3 cellular contexts compared by ENCODE assay signal in the genomic region with DNA sequence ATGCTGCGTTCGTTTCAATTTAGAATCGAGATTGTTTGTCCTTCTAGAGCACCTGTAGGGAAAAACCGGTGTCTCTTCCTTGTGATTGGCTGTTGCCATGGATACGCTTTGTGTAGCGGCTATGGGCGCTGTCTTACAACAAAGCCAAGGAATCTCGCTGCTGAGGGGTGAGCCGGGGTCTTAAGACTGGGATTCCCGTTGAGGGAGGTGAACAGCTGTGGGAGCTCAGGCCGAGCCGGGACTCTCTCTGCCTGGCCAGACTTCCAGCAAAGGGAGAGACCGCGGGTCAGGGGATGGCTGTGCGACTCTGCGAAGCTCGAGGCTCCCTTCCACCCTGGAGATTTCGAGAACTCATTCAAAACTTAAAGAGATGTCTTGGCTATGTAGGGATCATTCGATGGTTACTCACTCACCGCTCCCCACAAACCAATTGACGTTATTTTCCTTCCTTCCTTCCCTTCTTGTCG.
TF ChIP-seq lines count a peak whose summit lies in the region.

TSS of gene LRRIQ1 (plus strand) at position 111 of the 467 bp plus-strand sequence. CDS start 1,826 bp downstream, outside the sequence.
TSS of gene TSPAN19 (minus strand) at position 37 of the 467 bp plus-strand sequence. CDS start 6,331 bp downstream, outside the sequence.

TF ChIP-seq in HCT116, 20 proteins besides CTCF, POLR2A, EP300 and RAD21:
- TF ChIP-seq EZH2phosphoT487 (IDR thresholded peaks at IDR 0.05; ENCODE audit: borderline replicate concordance) (no peak), ATF3 (IDR thresholded peaks at IDR 0.05) (no peak), SP1 (IDR thresholded peaks at IDR 0.05; ENCODE audit: low read depth) (peak; percentile 51; the same call in 1 of the 2 replicates), CBX3 (IDR thresholded peaks at IDR 0.05; ENCODE audit: low read depth) (no peak), FOSL1 (IDR thresholded peaks at IDR 0.05; ENCODE audit: low read depth) (no peak), TCF7L2 (IDR thresholded peaks at IDR 0.05; ENCODE audit: borderline replicate concordance, extremely low read depth, insufficient read depth, insufficient read length) (no peak), EZH2 (IDR thresholded peaks at IDR 0.05) (no peak)
- TF ChIP-seq, protein P1, sequence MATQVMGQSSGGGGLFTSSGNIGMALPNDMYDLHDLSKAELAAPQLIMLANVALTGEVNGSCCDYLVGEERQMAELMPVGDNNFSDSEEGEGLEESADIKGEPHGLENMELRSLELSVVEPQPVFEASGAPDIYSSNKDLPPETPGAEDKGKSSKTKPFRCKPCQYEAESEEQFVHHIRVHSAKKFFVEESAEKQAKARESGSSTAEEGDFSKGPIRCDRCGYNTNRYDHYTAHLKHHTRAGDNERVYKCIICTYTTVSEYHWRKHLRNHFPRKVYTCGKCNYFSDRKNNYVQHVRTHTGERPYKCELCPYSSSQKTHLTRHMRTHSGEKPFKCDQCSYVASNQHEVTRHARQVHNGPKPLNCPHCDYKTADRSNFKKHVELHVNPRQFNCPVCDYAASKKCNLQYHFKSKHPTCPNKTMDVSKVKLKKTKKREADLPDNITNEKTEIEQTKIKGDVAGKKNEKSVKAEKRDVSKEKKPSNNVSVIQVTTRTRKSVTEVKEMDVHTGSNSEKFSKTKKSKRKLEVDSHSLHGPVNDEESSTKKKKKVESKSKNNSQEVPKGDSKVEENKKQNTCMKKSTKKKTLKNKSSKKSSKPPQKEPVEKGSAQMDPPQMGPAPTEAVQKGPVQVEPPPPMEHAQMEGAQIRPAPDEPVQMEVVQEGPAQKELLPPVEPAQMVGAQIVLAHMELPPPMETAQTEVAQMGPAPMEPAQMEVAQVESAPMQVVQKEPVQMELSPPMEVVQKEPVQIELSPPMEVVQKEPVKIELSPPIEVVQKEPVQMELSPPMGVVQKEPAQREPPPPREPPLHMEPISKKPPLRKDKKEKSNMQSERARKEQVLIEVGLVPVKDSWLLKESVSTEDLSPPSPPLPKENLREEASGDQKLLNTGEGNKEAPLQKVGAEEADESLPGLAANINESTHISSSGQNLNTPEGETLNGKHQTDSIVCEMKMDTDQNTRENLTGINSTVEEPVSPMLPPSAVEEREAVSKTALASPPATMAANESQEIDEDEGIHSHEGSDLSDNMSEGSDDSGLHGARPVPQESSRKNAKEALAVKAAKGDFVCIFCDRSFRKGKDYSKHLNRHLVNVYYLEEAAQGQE (IDR thresholded peaks at IDR 0.05; ENCODE audit: low read depth): no peak
TF ChIP-seq in HCT116: peak in this region for 1.

TF ChIP-seq in SK-N-SH, 30 proteins besides CTCF, POLR2A, EP300 and RAD21 (continues in another document):
- TF ChIP-seq JUND (IDR thresholded peaks at IDR 0.05) (no peak), MAX (IDR thresholded peaks at IDR 0.05; ENCODE audit: low read depth) (peak; percentile 58; the same call in 1 of the 2 replicates), GATA2 (CRISPR knock-in tag; IDR thresholded peaks at IDR 0.05) (no peak), MXI1 (IDR thresholded peaks at IDR 0.05; ENCODE audit: low read depth, low read length) (peak; percentile 81; the same call in 1 of the 2 replicates), GABPA (IDR thresholded peaks at IDR 0.05; ENCODE audit: low read depth) (no peak), MEF2A (IDR thresholded peaks at IDR 0.05; ENCODE audit: borderline replicate concordance, low read depth) (no peak), RFX5 (IDR thresholded peaks at IDR 0.05; ENCODE audit: low read length) (peak; percentile 60; the same call in 1 of the 2 replicates), ZBTB33 (IDR thresholded peaks at IDR 0.05; ENCODE audit: borderline replicate concordance, low read depth) (no peak), CHD2 (IDR thresholded peaks at IDR 0.05; ENCODE audit: low read length, partially characterized antibody) (peak; percentile 64), FOXJ3 (CRISPR knock-in tag; IDR thresholded peaks at IDR 0.05) (no peak), ELF1 (IDR thresholded peaks at IDR 0.05) (0 out of 2 replicates have a peak, but pooled peaks have one; percentile 38), FOXM1 (IDR thresholded peaks at IDR 0.05; ENCODE audit: low read depth) (no peak), TAF1 (IDR thresholded peaks at IDR 0.05; ENCODE audit: borderline replicate concordance, low read depth, low read length) (no peak)
- TF ChIP-seq, protein P1 (IDR thresholded peaks at IDR 0.05; ENCODE audit: low read depth, low read length): 0 out of 2 replicates have a peak, but pooled peaks have one; percentile 51
- TF ChIP-seq, protein P2, sequence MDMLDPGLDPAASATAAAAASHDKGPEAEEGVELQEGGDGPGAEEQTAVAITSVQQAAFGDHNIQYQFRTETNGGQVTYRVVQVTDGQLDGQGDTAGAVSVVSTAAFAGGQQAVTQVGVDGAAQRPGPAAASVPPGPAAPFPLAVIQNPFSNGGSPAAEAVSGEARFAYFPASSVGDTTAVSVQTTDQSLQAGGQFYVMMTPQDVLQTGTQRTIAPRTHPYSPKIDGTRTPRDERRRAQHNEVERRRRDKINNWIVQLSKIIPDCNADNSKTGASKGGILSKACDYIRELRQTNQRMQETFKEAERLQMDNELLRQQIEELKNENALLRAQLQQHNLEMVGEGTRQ (IDR thresholded peaks at IDR 0.05; ENCODE audit: borderline replicate concordance, low read depth, low read length): no peak

TF ChIP-seq in GM12891, 5 proteins besides CTCF, POLR2A, EP300 and RAD21:
- TF ChIP-seq POLR2AphosphoS5 (IDR thresholded peaks at IDR 0.05; ENCODE audit: low read depth, low read length): no peak
- TF ChIP-seq TAF1 (IDR thresholded peaks at IDR 0.05; ENCODE audit: low read depth, low read length): no peak
- TF ChIP-seq SPI1 (IDR thresholded peaks at IDR 0.05; ENCODE audit: low read depth, low read length): no peak
- no peak for TF ChIP-seq POU2F2 (IDR thresholded peaks at IDR 0.05; ENCODE audit: low read depth, low read length)
- no peak for TF ChIP-seq PAX5 (IDR thresholded peaks at IDR 0.05; ENCODE audit: insufficient read depth, low read length, severe bottlenecking)
